In genomic region chr10:21299330-21299729, GRCh38 we compare ENCODE assay signal across 18 cellular contexts.
"Had no signal": no experiment of that assay in that cellular context is flagged by ENCODE, and none has a peak within 500 bp of the region (broad histone marks: within the 10 kb centered on the region; RNA-seq: fewer than 3 reads in every experiment).

No MANE protein-coding gene starts in this region.

- H3K4me1 ChIP-seq: gastroesophageal sphincter, transverse colon had no signal

- H3K4me1 Mint-ChIP-seq: naive B cell; stimulated activated naive CD8-positive, alpha-beta T cell treated with anti-CD3 and anti-CD28 coated beads, Interleukin-15, amount 100 ng/mL, for 72 hours had no signal

- H3K9me3 ChIP-seq: esophagus squamous epithelium, gastroesophageal sphincter, neutrophil, thoracic aorta, transverse colon had no signal

- DNase-seq: dermis blood vessel endothelial cell; esophagus squamous epithelium; foreskin fibroblast; left colon; left ventricle myocardium superior; mesenchymal stem cell; naive B cell; stimulated activated CD4-positive, alpha-beta T cell treated with anti-CD3 and anti-CD28 coated beads, Interleukin-2, amount 100 ng/mL, for 24 hours; stimulated activated CD4-positive, alpha-beta T cell treated with anti-CD3 and anti-CD28 coated beads, Interleukin-4, amount 100 ng/mL, for 4 hours; stimulated activated naive B cell treated with anti-CD40 and anti-IgM and Interleukin-4, amounts not matched to agents 10 μg/mL and 1 μg/mL and 100 μg/mL, for 72 hours; stimulated activated naive CD8-positive, alpha-beta T cell treated with anti-CD3 and anti-CD28 coated beads, Interleukin-15, amount 100 ng/mL, for 72 hours; transverse colon had no signal

- H3K4me3 ChIP-seq: esophagus squamous epithelium, gastroesophageal sphincter, lung, skin epidermis, thoracic aorta, transverse colon had no signal

- H3K27me3 ChIP-seq: esophagus squamous epithelium, gastroesophageal sphincter, neutrophil, transverse colon had no signal

- H3K9me3 Mint-ChIP-seq: nephron; stimulated activated naive B cell treated with anti-CD40 and anti-IgM and Interleukin-4, amounts not matched to agents 10 μg/mL and 1 μg/mL and 100 μg/mL, for 72 hours; stimulated activated naive CD8-positive, alpha-beta T cell treated with anti-CD3 and anti-CD28 coated beads, Interleukin-15, amount 100 ng/mL, for 72 hours had no signal

- H3K36me3 ChIP-seq: esophagus squamous epithelium, gastroesophageal sphincter, neutrophil, thoracic aorta, transverse colon had no signal

- H3K4me3 Mint-ChIP-seq: naive B cell; nephron; stimulated activated naive B cell treated with anti-CD40 and anti-IgM and Interleukin-4, amounts not matched to agents 10 μg/mL and 1 μg/mL and 100 μg/mL, for 72 hours; stimulated activated naive CD8-positive, alpha-beta T cell treated with anti-CD3 and anti-CD28 coated beads, Interleukin-15, amount 100 ng/mL, for 72 hours had no signal

- H3K27ac Mint-ChIP-seq: naive B cell; stimulated activated naive B cell treated with anti-CD40 and anti-IgM and Interleukin-4, amounts not matched to agents 10 μg/mL and 1 μg/mL and 100 μg/mL, for 72 hours had no signal

- H3K27ac ChIP-seq: esophagus squamous epithelium, gastroesophageal sphincter, neutrophil, skin epidermis, thoracic aorta, transverse colon had no signal

- H3K36me3 Mint-ChIP-seq: naive B cell; stimulated activated naive B cell treated with anti-CD40 and anti-IgM and Interleukin-4, amounts not matched to agents 10 μg/mL and 1 μg/mL and 100 μg/mL, for 72 hours had no signal
